14 cellular contexts compared by ENCODE assay signal in genomic region chr2:218402491-218402901, GRCh38. TPM values are rescaled to one million over a fixed set of nuclear protein-coding genes. Genes with fewer than 3 reads are reported as not detected.
DNase-seq lines count a peak whose midpoint lies in the region; ATAC-seq and TF ChIP-seq lines count a peak whose summit lies in the region.
"Had no signal": no experiment of that assay in that cellular context is flagged by ENCODE, and none has a peak within 500 bp of the region (broad histone marks: within the 10 kb centered on the region; RNA-seq: fewer than 3 reads in every experiment).

No MANE protein-coding gene starts in this region.

- no peaks in the 10 kb centered on the region for H3K27me3 Mint-ChIP-seq in CD4-positive, alpha-beta memory T cell
- peaks cover 25 to 37% (median 28%) of the 10 kb centered on the region in 3 donors for H3K27me3 Mint-ChIP-seq in immature natural killer cell (ENCODE audit: low read depth in 3 of 3)

- no peaks in the 10 kb centered on the region for H3K9me3 ChIP-seq in CD4-positive, alpha-beta memory T cell (ENCODE audit: control insufficient read depth in 1 of 2, low read length in 2 of 2)
- no peaks in the 10 kb centered on the region for H3K9me3 ChIP-seq in gastrocnemius medialis
- H3K9me3 ChIP-seq: heart right ventricle had no signal

- H3K4me3 Mint-ChIP-seq in CD4-positive, alpha-beta memory T cell = peak overlapping the region in 6 of 8 donors; percentile 15 to 68 (median 43)
- peak overlapping the region in 4 of 5 donors; percentile 23 to 50 (median 36) for H3K4me3 Mint-ChIP-seq in immature natural killer cell

- no peak for TF ChIP-seq POLR2A in NB4 (IDR thresholded peaks at IDR 0.05; ENCODE audit: extremely low read depth, insufficient read length)
- no peak for TF ChIP-seq POLR2A in gastrocnemius medialis (IDR thresholded peaks at IDR 0.05)

- DNase-seq in CD4-positive, alpha-beta memory T cell = no peak
- DNase-seq in NB4 (ENCODE audit: low read depth) (peak; percentile 20), immature natural killer cell (no peak), gastrocnemius medialis (no peak), putamen (ENCODE audit: low spot score) (no peak), Kasumi-1 (lab: John Stamatoyannopoulos, UW) (no peak), GM19238 (ENCODE audit: insufficient read length, low spot score) (no peak)
- DNase-seq: activated T-cell treated with anti-CD3 and anti-CD28 coated beads, Interleukin-2, amount 50 U/mL, for 48 hours; heart right ventricle; NCI-H187 treated with DMSO at 0.1 percent for 48 hours had no signal

- peaks cover 25% of the 10 kb centered on the region for H3K36me3 ChIP-seq in CD4-positive, alpha-beta memory T cell (ENCODE audit: insufficient read depth, low read length)
- H3K36me3 ChIP-seq in gastrocnemius medialis = peaks cover 0 to 40% of the 10 kb centered on the region in 2 donors

- H3K27ac ChIP-seq in CD4-positive, alpha-beta memory T cell (ENCODE audit: low read depth, low read length) = no peak overlapping the region
- H3K27ac ChIP-seq in gastrocnemius medialis = peak overlapping the region; percentile 97 to 100 (median 98)

- H3K4me1 Mint-ChIP-seq in CD4-positive, alpha-beta memory T cell = peaks cover 24 to 75% (median 49%) of the 10 kb centered on the region in 4 donors
- peaks cover 54 to 58% of the 10 kb centered on the region in 2 donors for H3K4me1 Mint-ChIP-seq in immature natural killer cell

- no peak overlapping the region for H3K4me3 ChIP-seq in CD4-positive, alpha-beta memory T cell (ENCODE audit: low read length in 2 of 2)
- H3K4me3 ChIP-seq in NB4 (ENCODE audit: low read depth, low read length) = peak overlapping the region; percentile 25
- no peak overlapping the region for H3K4me3 ChIP-seq in gastrocnemius medialis
- H3K4me3 ChIP-seq: K562 had no signal

- H3K27me3 ChIP-seq in CD4-positive, alpha-beta memory T cell (ENCODE audit: insufficient read depth, low read length) = no peaks in the 10 kb centered on the region
- H3K27me3 ChIP-seq in gastrocnemius medialis = no peaks in the 10 kb centered on the region
- H3K27me3 ChIP-seq: heart right ventricle had no signal

- ATAC-seq in gastrocnemius medialis (no peak), GM21381 (IDR thresholded peaks at IDR 0.05; ENCODE audit: unreplicated experiment) (no peak)
- ATAC-seq: heart right ventricle, K562 had no signal

- in situ Hi-C loops in gastrocnemius medialis (cut with MboI; ENCODE audit: low sequenced_read_pairs in 4 of 4) = loop anchor here (25.0 kb wide), 2 partner anchors 260 to 285 kb away; partner anchors contain the start of genes BCS1L (in 2 of the 4), RNF25 (in 2 of the 4), STK36 (in 2 of the 4) and ZNF142 (in 2 of the 4)

- H3K4me1 ChIP-seq in CD4-positive, alpha-beta memory T cell (ENCODE audit: insufficient read depth, low read length) = peaks cover 73% of the 10 kb centered on the region
- peaks cover 46 to 54% of the 10 kb centered on the region in 2 donors for H3K4me1 ChIP-seq in gastrocnemius medialis

- TF ChIP-seq CTCF in NB4 (IDR thresholded peaks at IDR 0.05; ENCODE audit: low read depth, low read length) (no peak), gastrocnemius medialis (IDR thresholded peaks at IDR 0.05 in 4 of 5, conservative IDR thresholded peaks at IDR 0.05 in 1 of 5) (no peak)

- CTCF ChIA-PET in CD4-positive, alpha-beta memory T cell (lab: Charles Lee; ENCODE audit: partially characterized antibody) = interaction anchor here (1.5 to 2.2 kb wide), 2 partner anchors 64 to 132 kb away, joined by 4 to 5 read pairs; partner anchors contain the start of genes AAMP and PNKD

- peaks cover 0 to 1% (median 0%) of the 10 kb centered on the region in 8 donors for H3K9me3 Mint-ChIP-seq in CD4-positive, alpha-beta memory T cell
- H3K9me3 Mint-ChIP-seq in immature natural killer cell = no peaks in the 10 kb centered on the region

- POLR2A ChIA-PET in CD4-positive, alpha-beta memory T cell (lab: Charles Lee; ENCODE audit: partially characterized antibody) = interaction anchor here (0.6 to 4.3 kb wide), 4 partner anchors 112 to 256 kb away, joined by 3 to 26 read pairs (median 6); partner anchors contain the start of genes AAMP and PNKD

- intact Hi-C loops in CD4-positive, alpha-beta memory T cell (cut with micrococcal nuclease) = no loop called here
- intact Hi-C loops in gastrocnemius medialis (cut with DNase I; ENCODE audit: low total_unique reads) = no loop called here

- H3K36me3 Mint-ChIP-seq in CD4-positive, alpha-beta memory T cell = peaks cover 6 to 43% of the 10 kb centered on the region in 2 donors
- peaks cover 0 to 10% (median 4%) of the 10 kb centered on the region in 3 donors for H3K36me3 Mint-ChIP-seq in immature natural killer cell

- H3K27ac Mint-ChIP-seq in CD4-positive, alpha-beta memory T cell = peak overlapping the region in 3 of 7 donors; percentile 29 to 100 (median 48)
- peak overlapping the region in 3 of 6 donors; percentile 31 to 64 (median 43) for H3K27ac Mint-ChIP-seq in immature natural killer cell

RNA-seq across cellular contexts. Expression of gene CTDSP1, which starts 2.8 kb away (rescaled TPM):
- total RNA-seq in CD4-positive, alpha-beta memory T cell = 100 to 1,000 TPM; 182 to 183 TPM
- polyA plus RNA-seq in CD4-positive, alpha-beta memory T cell = 10 to 100 TPM; 26.4 to 37.7 TPM
- 10 to 100 TPM; 43.7 to 78.5 (median 61.8) TPM for polyA plus RNA-seq in immature natural killer cell
- total RNA-seq in gastrocnemius medialis = 10 to 100 TPM; 46.7 to 77.4 (median 53.6) TPM

RNA-seq across cellular contexts. Expression of gene VIL1, which starts 16.4 kb away (rescaled TPM):
- not detected for total RNA-seq in CD4-positive, alpha-beta memory T cell
- not detected for polyA plus RNA-seq in CD4-positive, alpha-beta memory T cell
- under 1 TPM in 2 of 3 donors, not detected in 1; 0.47 to 0.63 TPM for polyA plus RNA-seq in immature natural killer cell
- 1 to 10 TPM in 1 of 4 donors, under 1 TPM in 1, not detected in 2; 0.03 to 1.8 TPM for total RNA-seq in gastrocnemius medialis
- total RNA-seq: endothelial cell of umbilical vein, heart right ventricle had no signal
- polyA plus RNA-seq: endothelial cell of umbilical vein had no signal

RNA-seq across cellular contexts. Expression of gene SLC11A1, which starts 20.4 kb away (rescaled TPM):
- 1 to 10 TPM; 1.3 to 1.9 TPM for total RNA-seq in CD4-positive, alpha-beta memory T cell
- under 1 TPM; 0.37 to 0.92 TPM for polyA plus RNA-seq in CD4-positive, alpha-beta memory T cell
- polyA plus RNA-seq in immature natural killer cell = 1 to 10 TPM in 2 of 3 donors, under 1 TPM in 1; 0.66 to 1.8 (median 1.2) TPM
- total RNA-seq in gastrocnemius medialis = 1 to 10 TPM; 1.1 to 6.3 (median 4.5) TPM
- total RNA-seq: endothelial cell of umbilical vein had no signal

RNA-seq across cellular contexts. Expression of gene CATIP, which starts 45.8 kb away (rescaled TPM):
- not detected for total RNA-seq in CD4-positive, alpha-beta memory T cell
- not detected for polyA plus RNA-seq in CD4-positive, alpha-beta memory T cell
- polyA plus RNA-seq in immature natural killer cell = under 1 TPM in 1 of 3 donors, not detected in 2; 0.08 TPM
- not detected for total RNA-seq in gastrocnemius medialis
- total RNA-seq: endothelial cell of umbilical vein, heart right ventricle, K562, lower leg skin had no signal
- polyA plus RNA-seq: endothelial cell of umbilical vein had no signal
